In genomic region chr19:11639245-11639601, GRCh38 we compare ENCODE assay signal across 8 cellular contexts. TPM values are rescaled to one million over a fixed set of nuclear protein-coding genes. Genes with fewer than 3 reads are reported as not detected.
DNase-seq lines count a peak whose midpoint lies in the region; ATAC-seq and TF ChIP-seq lines count a peak whose summit lies in the region.

No MANE protein-coding gene starts in this region.

- no peak overlapping the region for H2AFZ ChIP-seq in smooth muscle cell (ENCODE audit: low read depth)

- DNase-seq in H7 (no peak), SJSA1 (ENCODE audit: low read depth in 1 of 2, low spot score in 2 of 2) (no peak), left ventricle myocardium superior (no peak), smooth muscle cell (lab: John Stamatoyannopoulos, UW; ENCODE audit: unreplicated experiment) (no peak), GM19238 (ENCODE audit: insufficient read length, low spot score) (no peak), retina (no peak), NOMO-1 treated with DMSO at 0.1 percent for 48 hours (lab: John Stamatoyannopoulos, UW; ENCODE audit: unreplicated experiment) (no peak)
- DNase-seq in stimulated activated CD4-positive, alpha-beta T cell treated with anti-CD3 and anti-CD28 coated beads, Interleukin-2, amount 100 ng/mL, for 48 hours, result no peak

- H3K27ac ChIP-seq in SJSA1 (no peak overlapping the region), smooth muscle cell (ENCODE audit: low read depth) (no peak overlapping the region)

- no peaks in the 10 kb centered on the region for H3F3A ChIP-seq in smooth muscle cell (ENCODE audit: low read depth)

- 16% methylated on average over 7 of the region's 7 CpGs for WGBS in smooth muscle cell (ENCODE audit: low lambda C conversion rate)

- H3K4me3 ChIP-seq in H7 (ENCODE audit: insufficient read depth, low read depth, low read length) (peak overlapping the region; percentile 83; the same call in 1 of the 2 replicates), SJSA1 (peak overlapping the region; percentile 77; the same call in 1 of the 2 replicates), smooth muscle cell (peak overlapping the region; percentile 70)

- H3K9me3 ChIP-seq in SJSA1 (replicated peaks) (no peaks in the 10 kb centered on the region), smooth muscle cell (replicated peaks; ENCODE audit: low read depth) (no peaks in the 10 kb centered on the region)

- intact Hi-C loops in left ventricle myocardium superior (cut with micrococcal nuclease), result no loop called here

- H3K27me3 ChIP-seq in H7 (ENCODE audit: control insufficient read depth, insufficient read depth, low read length) (no peaks in the 10 kb centered on the region), SJSA1 (replicated peaks) (no peaks in the 10 kb centered on the region), smooth muscle cell (ENCODE audit: low read depth) (no peaks in the 10 kb centered on the region)

- H4K20me1 ChIP-seq in smooth muscle cell (ENCODE audit: low read depth), result no peaks in the 10 kb centered on the region

- no peak for TF ChIP-seq CTCF in smooth muscle cell (IDR thresholded peaks at IDR 0.05; ENCODE audit: borderline replicate concordance, insufficient read depth, poor library complexity, severe bottlenecking)

- no peaks in the 10 kb centered on the region for H3K79me2 ChIP-seq in smooth muscle cell (ENCODE audit: low read depth)

- no peak overlapping the region for H3K9ac ChIP-seq in smooth muscle cell (ENCODE audit: low read depth)

- peak; percentile 35 for ATAC-seq in left ventricle myocardium superior

- H3K4me2 ChIP-seq in smooth muscle cell, result peak overlapping the region; percentile 87

- no peaks in the 10 kb centered on the region for H3K36me3 ChIP-seq in H7 (replicated peaks; ENCODE audit: control insufficient read depth, insufficient read depth, low read length)
- peaks cover 5% of the 10 kb centered on the region; the same call in 1 of the 2 replicates for H3K36me3 ChIP-seq in SJSA1
- H3K36me3 ChIP-seq in smooth muscle cell (ENCODE audit: low read depth), result no peaks in the 10 kb centered on the region

- H3K4me1 ChIP-seq in SJSA1 (replicated peaks), result no peaks in the 10 kb centered on the region
- H3K4me1 ChIP-seq in smooth muscle cell (ENCODE audit: low read depth), result no peaks in the 10 kb centered on the region

RNA-seq across cellular contexts. Expression of gene ZNF627, which starts 41.9 kb away (rescaled TPM):
- 20.1 and 24.2 TPM in 2 replicates for total RNA-seq in H7 (2014; rRNA removed; shearing (Covaris generic))
- 14.6 and 14.7 TPM in 2 replicates for total RNA-seq in SJSA1 (2014; rRNA removed; shearing (Covaris generic))
- total RNA-seq in left ventricle myocardium superior (5.2 TPM), smooth muscle cell (24.1 and 26.9 TPM in 2 replicates)
- polyA plus RNA-seq in smooth muscle cell, result 10.6 and 11.7 TPM in 2 replicates
